In the genomic region with DNA sequence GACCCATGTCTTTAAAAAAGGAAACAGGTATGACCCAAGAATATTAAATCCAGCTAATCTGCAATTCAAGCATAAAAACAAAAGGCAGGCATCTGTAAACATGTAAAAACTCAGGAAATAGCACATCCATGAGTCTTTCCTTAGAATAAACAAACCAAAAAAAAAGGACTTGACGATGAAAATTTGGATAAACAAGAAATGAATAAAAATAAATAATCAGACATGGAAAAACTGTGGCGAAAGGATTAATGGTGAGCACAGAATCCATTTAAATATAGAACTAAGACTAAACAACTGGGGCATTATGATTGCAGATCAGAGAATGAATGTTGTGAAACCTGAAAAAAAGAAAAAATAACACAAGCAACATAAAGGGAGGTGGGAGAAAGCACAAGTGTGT, we compare ENCODE assay signal across 18 cellular contexts.
A peak's percentile ranks its signal among the peaks of the same experiment; 100 is the strongest.
DNase-seq lines count a peak whose midpoint lies in the region; ATAC-seq, FAIRE-seq and TF ChIP-seq lines count a peak whose summit lies in the region.
"Had no signal": no experiment of that assay in that cellular context is flagged by ENCODE, and none has a peak within 500 bp of the region (broad histone marks: within the 10 kb centered on the region; RNA-seq: fewer than 3 reads in every experiment).

No MANE protein-coding gene starts in this region.

- no peaks in the 10 kb centered on the region for H3K4me1 Mint-ChIP-seq in naive thymus-derived CD4-positive, alpha-beta T cell
- H3K4me1 Mint-ChIP-seq: CD8-positive, alpha-beta memory T cell had no signal

- TF ChIP-seq CTCF in PC-3 (conservative IDR thresholded peaks at IDR 0.05; ENCODE audit: low read depth, low read length) (no peak), endothelial cell of umbilical vein (IDR thresholded peaks at IDR 0.05; ENCODE audit: extremely low read depth in 1 of 2, insufficient read depth in 1 of 2, low read depth in 1 of 2, low read length in 2 of 2) (no peak), OCI-LY7 (conservative IDR thresholded peaks at IDR 0.05; ENCODE audit: low read length) (no peak)

- H3K4me2 ChIP-seq in PC-3 (ENCODE audit: low read length) (peak overlapping the region; percentile 63), endothelial cell of umbilical vein (ENCODE audit: insufficient read depth, low read length) (peak overlapping the region; percentile 79), mesenchymal stem cell (ENCODE audit: low read length, poor library complexity, severe bottlenecking) (no peak overlapping the region), mesendoderm (ENCODE audit: low read length) (no peak overlapping the region), OCI-LY7 (ENCODE audit: low read length) (no peak overlapping the region)
- H3K4me2 ChIP-seq: BLaER1 had no signal

- H3K9me3 ChIP-seq in PC-3 (ENCODE audit: low read length) (no peaks in the 10 kb centered on the region), endothelial cell of umbilical vein (replicated peaks; ENCODE audit: control insufficient read depth, insufficient read depth, low read length) (no peaks in the 10 kb centered on the region), mesenchymal stem cell (ENCODE audit: control insufficient read depth, low read length) (no peaks in the 10 kb centered on the region), OCI-LY7 (ENCODE audit: low read length) (no peaks in the 10 kb centered on the region)
- H3K9me3 ChIP-seq in naive thymus-derived CD4-positive, alpha-beta T cell (ENCODE audit: control insufficient read depth in 2 of 3, low read length in 3 of 3), result no peaks in the 10 kb centered on the region
- H3K9me3 ChIP-seq: BLaER1, HAP-1, MG63 had no signal

- no peak for FAIRE-seq in endothelial cell of umbilical vein (lab: Jason Lieb, UNC)
- FAIRE-seq: K562 had no signal

- H3K9me1 ChIP-seq in endothelial cell of umbilical vein (replicated peaks; ENCODE audit: control insufficient read depth, extremely low read depth, insufficient read depth, low read length), result no peaks in the 10 kb centered on the region

- no peak overlapping the region for H2BK12ac ChIP-seq in mesenchymal stem cell (ENCODE audit: low read length in 2 of 2)

- H3K4me1 ChIP-seq in PC-3 (ENCODE audit: insufficient read depth, low read length) (peaks cover 18% of the 10 kb centered on the region), endothelial cell of umbilical vein (ENCODE audit: control insufficient read depth, extremely low read depth, insufficient read depth, low read length) (peaks cover 25% of the 10 kb centered on the region), mesenchymal stem cell (ENCODE audit: control insufficient read depth, insufficient read depth, low read depth, low read length) (peaks cover 3% of the 10 kb centered on the region), mesendoderm (ENCODE audit: control insufficient read depth, low read depth, low read length) (no peaks in the 10 kb centered on the region), OCI-LY7 (ENCODE audit: insufficient read depth, low read length, poor library complexity, severe bottlenecking) (no peaks in the 10 kb centered on the region)
- H3K4me1 ChIP-seq in naive thymus-derived CD4-positive, alpha-beta T cell (ENCODE audit: control insufficient read depth in 2 of 2, insufficient read depth in 2 of 2, low read length in 2 of 2), result no peaks in the 10 kb centered on the region
- H3K4me1 ChIP-seq: BLaER1, HAP-1 had no signal

- H3K9me2 ChIP-seq in PC-3 (replicated peaks; ENCODE audit: low read length), result no peaks in the 10 kb centered on the region
- no peaks in the 10 kb centered on the region for H3K9me2 ChIP-seq in OCI-LY7 (ENCODE audit: insufficient read depth, low read length)

- H3K9me3 Mint-ChIP-seq in naive thymus-derived CD4-positive, alpha-beta T cell, result no peaks in the 10 kb centered on the region

- H3K4me3 ChIP-seq in PC-3 (ENCODE audit: low read length) (0 out of 2 replicates have a peak overlapping the region, but pooled peaks have one; percentile 19), endothelial cell of umbilical vein (replicated peaks in 1 of 3; ENCODE audit: insufficient read depth in 1 of 3, low read depth in 1 of 3, low read length in 3 of 3) (peak overlapping the region in 1 of 3 experiments; percentile 37), mesenchymal stem cell (ENCODE audit: insufficient read depth in 1 of 2, low read depth in 1 of 2, low read length in 2 of 2) (no peak overlapping the region), mesendoderm (ENCODE audit: low read length) (no peak overlapping the region), OCI-LY7 (ENCODE audit: low read depth, low read length, poor library complexity, severe bottlenecking) (no peak overlapping the region)
- H3K4me3 ChIP-seq in naive thymus-derived CD4-positive, alpha-beta T cell (ENCODE audit: low read length), result no peak overlapping the region
- H3K4me3 ChIP-seq: BLaER1, HAP-1, K562, MG63 had no signal

- H3K56ac ChIP-seq in mesendoderm (ENCODE audit: low read length), result no peak overlapping the region

- H3K27me3 ChIP-seq in PC-3 (ENCODE audit: low read length) (no peaks in the 10 kb centered on the region), endothelial cell of umbilical vein (ENCODE audit: control insufficient read depth in 2 of 2, insufficient read depth in 2 of 2, low read length in 2 of 2) (no peaks in the 10 kb centered on the region), mesenchymal stem cell (ENCODE audit: control insufficient read depth in 1 of 2, insufficient read depth in 1 of 2, low read length in 2 of 2) (no peaks in the 10 kb centered on the region), mesendoderm (ENCODE audit: insufficient read depth, low read length, poor library complexity) (no peaks in the 10 kb centered on the region)
- H3K27me3 ChIP-seq in naive thymus-derived CD4-positive, alpha-beta T cell (ENCODE audit: control insufficient read depth in 2 of 2, insufficient read depth in 2 of 2, low read length in 2 of 2), result no peaks in the 10 kb centered on the region
- H3K27me3 ChIP-seq: BLaER1, MG63 had no signal

- no peak overlapping the region for H3K14ac ChIP-seq in mesenchymal stem cell (ENCODE audit: low read length in 2 of 2)

- H4K5ac ChIP-seq in mesendoderm (ENCODE audit: low read length), result no peak overlapping the region

- H3K4me3 Mint-ChIP-seq in naive thymus-derived CD4-positive, alpha-beta T cell, result no peak overlapping the region
- H3K4me3 Mint-ChIP-seq: CD8-positive, alpha-beta memory T cell had no signal

- H2AK5ac ChIP-seq in mesenchymal stem cell (ENCODE audit: low read length, severe bottlenecking) (no peak overlapping the region), mesendoderm (ENCODE audit: low read length) (no peak overlapping the region)

- intact Hi-C loops in PC-3 (cut with micrococcal nuclease), result no loop called here
- intact Hi-C loops in endothelial cell of umbilical vein (cut with micrococcal nuclease), result no loop called here
- intact Hi-C loops in naive thymus-derived CD4-positive, alpha-beta T cell (cut with micrococcal nuclease), result no loop called here
- intact Hi-C loops in OCI-LY7 (cut with micrococcal nuclease; ENCODE audit: unreplicated experiment), result no loop called here

- H3K79me2 ChIP-seq in PC-3 (ENCODE audit: low read length), result 0 out of 2 replicates have a peak, but pooled peaks cover 9% of the 10 kb centered on the region
- peaks cover 90% of the 10 kb centered on the region for H3K79me2 ChIP-seq in endothelial cell of umbilical vein (ENCODE audit: control insufficient read depth, insufficient read depth, low read length)
- no peaks in the 10 kb centered on the region for H3K79me2 ChIP-seq in mesendoderm (ENCODE audit: control insufficient read depth, insufficient read depth, low read length)
- no peaks in the 10 kb centered on the region for H3K79me2 ChIP-seq in OCI-LY7 (ENCODE audit: insufficient read depth, low read depth, low read length)

- DNase-seq in HCEC 1CT (peak; percentile 55), PC-3 (peak; percentile 46), endothelial cell of umbilical vein (ENCODE audit: low read depth, low spot score) (peak; percentile 70), mesenchymal stem cell (peak; percentile 74), mesendoderm (no peak), OCI-LY7 (ENCODE audit: low spot score) (no peak), NK-92 (lab: John Stamatoyannopoulos, UW; ENCODE audit: unreplicated experiment) (no peak)
- DNase-seq in naive thymus-derived CD4-positive, alpha-beta T cell, result no peak
- DNase-seq: CD8-positive, alpha-beta memory T cell; MG63; NCI-H1092 treated with DMSO at 0.1 percent for 48 hours; NCI-H187; NCI-H446; NCI-H748 treated with DMSO at 0.1 percent for 48 hours; SIG-M5 had no signal

- peak; percentile 77 for ATAC-seq in PC-3
- no peak for ATAC-seq in naive thymus-derived CD4-positive, alpha-beta T cell
- ATAC-seq: K562 had no signal

- WGBS in mesenchymal stem cell, result no CpG with 5 or more reads among the region's 2 CpGs
- no CpG with 5 or more reads among the region's 2 CpGs for WGBS in mesendoderm (ENCODE audit: extremely low coverage, insufficient coverage, low lambda C conversion rate)

- no peak overlapping the region for H3K18ac ChIP-seq in mesenchymal stem cell (ENCODE audit: low read depth in 1 of 2, low read length in 2 of 2)
- no peak overlapping the region for H3K18ac ChIP-seq in mesendoderm (ENCODE audit: low read length)

- H3K27ac ChIP-seq in PC-3 (ENCODE audit: low read length) (peak overlapping the region; percentile 49), endothelial cell of umbilical vein (ENCODE audit: insufficient read depth, low read depth, low read length) (peak overlapping the region; percentile 33), mesenchymal stem cell (ENCODE audit: low read length, poor library complexity, severe bottlenecking) (no peak overlapping the region), mesendoderm (ENCODE audit: low read depth, low read length) (no peak overlapping the region), OCI-LY7 (ENCODE audit: low read depth, low read length, poor library complexity, severe bottlenecking) (no peak overlapping the region)
- no peak overlapping the region for H3K27ac ChIP-seq in naive thymus-derived CD4-positive, alpha-beta T cell (ENCODE audit: low read depth, low read length)
- H3K27ac ChIP-seq: BLaER1 had no signal

- H3K4ac ChIP-seq in mesenchymal stem cell (ENCODE audit: low read depth in 1 of 2, low read length in 2 of 2) (no peak overlapping the region), mesendoderm (ENCODE audit: low read depth, low read length) (no peak overlapping the region)

- dilution Hi-C loops in endothelial cell of umbilical vein (cut with MboI; ENCODE audit: extremely low pct_ligation_motif_present, low sequenced_read_pairs), result no loop called here

- no peak overlapping the region for H4K8ac ChIP-seq in mesenchymal stem cell (ENCODE audit: low read length)
- H4K8ac ChIP-seq in mesendoderm (ENCODE audit: low read depth, low read length), result no peak overlapping the region

- no peak for TF ChIP-seq POLR2A in endothelial cell of umbilical vein (IDR thresholded peaks at IDR 0.05; ENCODE audit: low read depth, low read length)

- no peak overlapping the region for H4K91ac ChIP-seq in mesenchymal stem cell (ENCODE audit: low read length)

- H3F3A ChIP-seq in PC-3 (ENCODE audit: low read length, unreplicated experiment), result no peaks in the 10 kb centered on the region

- BruUV-seq in PC-3 (replicated peaks; lab: Mats Ljungman, UMichigan) (no TSS peak), endothelial cell of umbilical vein (replicated peaks; lab: Mats Ljungman, UMichigan) (no TSS peak), OCI-LY7 (replicated peaks; lab: Mats Ljungman, UMichigan) (no TSS peak)

- CTCF ChIA-PET in PC-3 (lab: Charles Lee) (interaction anchor here (0.6 kb wide), 1 partner anchor 82 kb away, joined by 3 read pairs; no protein-coding TSS in a partner anchor), endothelial cell of umbilical vein (lab: Charles Lee) (interaction anchor here (0.8 to 1.6 kb wide), 3 partner anchors 17 to 23 kb away, joined by 4 to 5 read pairs (median 4); no protein-coding TSS in a partner anchor), OCI-LY7 (lab: Charles Lee; ENCODE audit: unreplicated experiment) (no interaction called here)
- CTCF ChIA-PET in naive thymus-derived CD4-positive, alpha-beta T cell (lab: Charles Lee), result no interaction called here

- H3K36me3 Mint-ChIP-seq in naive thymus-derived CD4-positive, alpha-beta T cell, result no peaks in the 10 kb centered on the region
- H3K36me3 Mint-ChIP-seq: CD8-positive, alpha-beta memory T cell had no signal

- no peaks in the 10 kb centered on the region for H3K36me3 ChIP-seq in PC-3 (ENCODE audit: low read depth, low read length)
- H3K36me3 ChIP-seq in endothelial cell of umbilical vein (ENCODE audit: control insufficient read depth in 2 of 2, extremely low read depth in 1 of 2, insufficient read depth in 2 of 2, low read length in 2 of 2), result no peaks in the 10 kb centered on the region
- H3K36me3 ChIP-seq in mesenchymal stem cell (ENCODE audit: control insufficient read depth in 1 of 2, insufficient read depth in 2 of 2, low read depth in 1 of 2, low read length in 2 of 2), result no peaks in the 10 kb centered on the region
- H3K36me3 ChIP-seq in mesendoderm (ENCODE audit: control insufficient read depth, insufficient read depth, low read length), result no peaks in the 10 kb centered on the region
- H3K36me3 ChIP-seq in naive thymus-derived CD4-positive, alpha-beta T cell (ENCODE audit: control insufficient read depth in 2 of 3, insufficient read depth in 3 of 3, low read length in 3 of 3), result no peaks in the 10 kb centered on the region
- no peaks in the 10 kb centered on the region for H3K36me3 ChIP-seq in OCI-LY7 (ENCODE audit: insufficient read depth, low read length)
- H3K36me3 ChIP-seq: BLaER1, HAP-1, MG63 had no signal

- H4K20me1 ChIP-seq in PC-3 (ENCODE audit: low read length) (no peaks in the 10 kb centered on the region), endothelial cell of umbilical vein (replicated peaks; ENCODE audit: control insufficient read depth, extremely low read depth, insufficient read depth, low read length) (no peaks in the 10 kb centered on the region), OCI-LY7 (ENCODE audit: insufficient read depth, low read length) (no peaks in the 10 kb centered on the region)
- H4K20me1 ChIP-seq: BLaER1 had no signal

- H2BK120ac ChIP-seq in mesenchymal stem cell (ENCODE audit: low read depth, low read length) (no peak overlapping the region), mesendoderm (ENCODE audit: low read depth, low read length) (no peak overlapping the region)

- no peak overlapping the region for H3K9ac ChIP-seq in PC-3 (ENCODE audit: low read length)
- H3K9ac ChIP-seq in endothelial cell of umbilical vein (replicated peaks; ENCODE audit: extremely low read depth, insufficient read depth, low read length), result peak overlapping the region; percentile 49
- no peak overlapping the region for H3K9ac ChIP-seq in mesenchymal stem cell (ENCODE audit: low read length)
- no peak overlapping the region for H3K9ac ChIP-seq in mesendoderm (ENCODE audit: low read length)
- H3K9ac ChIP-seq: BLaER1 had no signal

- H3K27me3 Mint-ChIP-seq in naive thymus-derived CD4-positive, alpha-beta T cell, result peaks cover 0 to 16% (median 5%) of the 10 kb centered on the region in 5 donors

- no peak overlapping the region for H2BK5ac ChIP-seq in mesenchymal stem cell (ENCODE audit: low read depth, low read length, poor library complexity, severe bottlenecking)
- no peak overlapping the region for H2BK5ac ChIP-seq in mesendoderm (ENCODE audit: low read length)

- no peak overlapping the region for H3K27ac Mint-ChIP-seq in naive thymus-derived CD4-positive, alpha-beta T cell
- H3K27ac Mint-ChIP-seq: CD8-positive, alpha-beta memory T cell had no signal

- H2BK15ac ChIP-seq in mesenchymal stem cell (ENCODE audit: low read depth, poor library complexity, severe bottlenecking) (no peak overlapping the region), mesendoderm (replicated peaks; ENCODE audit: low read depth) (no peak overlapping the region)

- H3K79me1 ChIP-seq in mesenchymal stem cell (replicated peaks; ENCODE audit: low read length, poor library complexity, severe bottlenecking) (peaks cover 12% of the 10 kb centered on the region), mesendoderm (ENCODE audit: low read length) (peaks cover 5% of the 10 kb centered on the region)

- no peak overlapping the region for H3K23ac ChIP-seq in mesenchymal stem cell (ENCODE audit: low read length in 2 of 2)
- H3K23ac ChIP-seq in mesendoderm (ENCODE audit: low read length), result no peak overlapping the region

- no peak overlapping the region for H2AFZ ChIP-seq in PC-3 (ENCODE audit: low read length)
- no peak overlapping the region for H2AFZ ChIP-seq in endothelial cell of umbilical vein (ENCODE audit: low read depth, low read length)
- H2AFZ ChIP-seq in mesenchymal stem cell (ENCODE audit: low read depth, low read length), result no peak overlapping the region
- no peak overlapping the region for H2AFZ ChIP-seq in OCI-LY7 (ENCODE audit: low read length)

- POLR2A ChIA-PET in PC-3 (lab: Charles Lee; ENCODE audit: unreplicated experiment), result interaction anchor here (0.7 kb wide), 1 partner anchor 9 kb away, joined by 7 read pairs; no protein-coding TSS in a partner anchor
- POLR2A ChIA-PET in endothelial cell of umbilical vein (lab: Charles Lee), result no interaction called here
- POLR2A ChIA-PET in naive thymus-derived CD4-positive, alpha-beta T cell (lab: Charles Lee), result no interaction called here
- POLR2A ChIA-PET in OCI-LY7 (lab: Charles Lee), result no interaction called here

Comparison
In these comparisons a context has a peak if more than half of its experiments do, and no peak if none do; other contexts are left out.
1. DNase-seq: peak in HCEC 1CT (single experiment), PC-3 (single experiment), endothelial cell of umbilical vein (single experiment) and mesenchymal stem cell (single experiment); none in mesendoderm (single experiment), naive thymus-derived CD4-positive, alpha-beta T cell (0 of 9), OCI-LY7 (single experiment) and NK-92 (single experiment).
2. H3K27ac ChIP-seq: peak in PC-3 (single experiment) and endothelial cell of umbilical vein (single experiment); none in mesenchymal stem cell (single experiment), mesendoderm (single experiment), naive thymus-derived CD4-positive, alpha-beta T cell (single experiment) and OCI-LY7 (single experiment).
3. H3K4me2 ChIP-seq: peak in PC-3 (single experiment) and endothelial cell of umbilical vein (single experiment); none in mesenchymal stem cell (single experiment), mesendoderm (single experiment) and OCI-LY7 (single experiment).
4. CTCF ChIA-PET loops: an anchor here in PC-3 (0.6 kb wide) and endothelial cell of umbilical vein (0.8 to 1.6 kb wide); none called in naive thymus-derived CD4-positive, alpha-beta T cell and OCI-LY7.